In genomic region chr12:121296618-121297476, GRCh38 we compare ENCODE assay signal across 8 cellular contexts. TPM values are rescaled to one million over a fixed set of nuclear protein-coding genes. Genes with fewer than 3 reads are reported as not detected.
DNase-seq lines count a peak whose midpoint lies in the region; ATAC-seq and TF ChIP-seq lines count a peak whose summit lies in the region.

CAMKK2 (minus strand) TSS chr12:121296709; CDS start chr12:121274526, 22,183 bp downstream.

- peaks cover 4% of the 10 kb centered on the region for H3K27me3 Mint-ChIP-seq in activated T-helper 2 cell treated with anti-CD3 and anti-CD28 coated beads, Interferon-gamma antibody, Interleukin-2, Interleukin-4, amounts not matched to agents 10 μg/mL and 5 μg/mL and 100 μg/mL, durations not matched to agents 14 hours and 24 hours and 36 hours (ENCODE audit: low read depth)
- no peaks in the 10 kb centered on the region for H3K27me3 Mint-ChIP-seq in natural killer cell treated with Interleukin-12 subunit alpha and Interleukin-12 subunit beta and Interleukin-15 and Interleukin-18, amount 100 ng/mL, for 72 hours

- peak within 1 kb of the TSS; percentile 91 for H3K4me3 Mint-ChIP-seq in activated T-helper 2 cell treated with anti-CD3 and anti-CD28 coated beads, Interferon-gamma antibody, Interleukin-2, Interleukin-4, amounts not matched to agents 10 μg/mL and 5 μg/mL and 100 μg/mL, durations not matched to agents 14 hours and 24 hours and 36 hours (ENCODE audit: low read depth)
- H3K4me3 Mint-ChIP-seq in natural killer cell treated with Interleukin-12 subunit alpha and Interleukin-12 subunit beta and Interleukin-15 and Interleukin-18, amount 100 ng/mL, for 72 hours, result peak within 1 kb of the TSS; percentile 86

- peak; percentile 33 for TF ChIP-seq CTCF in DND-41 (IDR thresholded peaks at IDR 0.05; ENCODE audit: borderline replicate concordance, extremely low read depth, low read length, poor library complexity, severe bottlenecking)
- peak; percentile 36 for TF ChIP-seq CTCF in RWPE1 (conservative IDR thresholded peaks at IDR 0.05; ENCODE audit: low read depth)
- no peak for TF ChIP-seq CTCF in fibroblast of pulmonary artery (IDR thresholded peaks at IDR 0.05; ENCODE audit: low read length, missing control alignments)

- H3K9me3 Mint-ChIP-seq in activated T-helper 2 cell treated with anti-CD3 and anti-CD28 coated beads, Interferon-gamma antibody, Interleukin-2, Interleukin-4, amounts not matched to agents 10 μg/mL and 5 μg/mL and 100 μg/mL, durations not matched to agents 14 hours and 24 hours and 36 hours, result no peaks in the 10 kb centered on the region
- H3K9me3 Mint-ChIP-seq in natural killer cell treated with Interleukin-12 subunit alpha and Interleukin-12 subunit beta and Interleukin-15 and Interleukin-18, amount 100 ng/mL, for 72 hours, result no peaks in the 10 kb centered on the region

- intact Hi-C loops in activated T-helper 2 cell treated with anti-CD3 and anti-CD28 coated beads, Interferon-gamma antibody, Interleukin-2, Interleukin-4, amounts not matched to agents 10 μg/mL and 5 μg/mL and 100 μg/mL, durations not matched to agents 14 hours and 24 hours and 36 hours (cut with micrococcal nuclease), result no loop called here

- POLR2A ChIA-PET in RWPE1 (lab: Yijun Ruan, JAX; ENCODE audit: low non-redundant PET), result interaction anchor here (0.6 kb wide), 3 partner anchors 23 to 270 kb away, joined by 3 to 6 read pairs (median 3); partner anchors contain the start of gene RNF34

- H3K27ac Mint-ChIP-seq in activated T-helper 2 cell treated with anti-CD3 and anti-CD28 coated beads, Interferon-gamma antibody, Interleukin-2, Interleukin-4, amounts not matched to agents 10 μg/mL and 5 μg/mL and 100 μg/mL, durations not matched to agents 14 hours and 24 hours and 36 hours, result peak within 1 kb of the TSS; percentile 86
- peak within 1 kb of the TSS; percentile 59 to 73 for H3K27ac Mint-ChIP-seq in natural killer cell treated with Interleukin-12 subunit alpha and Interleukin-12 subunit beta and Interleukin-15 and Interleukin-18, amount 100 ng/mL, for 72 hours

- CTCF ChIA-PET in RWPE1 (lab: Yijun Ruan, JAX), result interaction anchor here (0.6 kb wide), 2 partner anchors 82 to 780 kb away, joined by 3 read pairs; no protein-coding TSS in a partner anchor

- H3K79me2 ChIP-seq in DND-41 (ENCODE audit: insufficient read depth, low read length), result peaks cover 36% of the 10 kb centered on the region

- no peaks in the 10 kb centered on the region for H3K27me3 ChIP-seq in DND-41 (ENCODE audit: insufficient read depth, low read length, poor library complexity)

- peaks cover 28% of the 10 kb centered on the region for H3K4me1 Mint-ChIP-seq in activated T-helper 2 cell treated with anti-CD3 and anti-CD28 coated beads, Interferon-gamma antibody, Interleukin-2, Interleukin-4, amounts not matched to agents 10 μg/mL and 5 μg/mL and 100 μg/mL, durations not matched to agents 14 hours and 24 hours and 36 hours (ENCODE audit: low read depth)
- H3K4me1 Mint-ChIP-seq in natural killer cell treated with Interleukin-12 subunit alpha and Interleukin-12 subunit beta and Interleukin-15 and Interleukin-18, amount 100 ng/mL, for 72 hours (ENCODE audit: low read depth in 2 of 2), result peaks cover 6 to 11% of the 10 kb centered on the region in 2 donors

- peak; percentile 82 for ATAC-seq in DND-41 (ENCODE audit: insufficient read depth, low read depth)
- peak; percentile 60 for ATAC-seq in GM21723 (IDR thresholded peaks at IDR 0.05; ENCODE audit: unreplicated experiment)
- ATAC-seq in natural killer cell treated with Interleukin-12 subunit alpha and Interleukin-12 subunit beta and Interleukin-15 and Interleukin-18, amount 100 ng/mL, for 72 hours, result peak; percentile 95 to 98

- peak within 1 kb of the TSS; percentile 84 for H3K9ac ChIP-seq in DND-41 (ENCODE audit: low read depth, low read length)

- H3K4me3 ChIP-seq in DND-41 (ENCODE audit: low read depth in 1 of 2, low read length in 2 of 2), result peak within 1 kb of the TSS; percentile 62 to 87
- peak within 1 kb of the TSS; percentile 79 for H3K4me3 ChIP-seq in fibroblast of pulmonary artery (replicated peaks; ENCODE audit: low read depth, low read length)

- H3K36me3 Mint-ChIP-seq in activated T-helper 2 cell treated with anti-CD3 and anti-CD28 coated beads, Interferon-gamma antibody, Interleukin-2, Interleukin-4, amounts not matched to agents 10 μg/mL and 5 μg/mL and 100 μg/mL, durations not matched to agents 14 hours and 24 hours and 36 hours (ENCODE audit: low read depth), result peaks cover 15% of the 10 kb centered on the region
- H3K36me3 Mint-ChIP-seq in natural killer cell treated with Interleukin-12 subunit alpha and Interleukin-12 subunit beta and Interleukin-15 and Interleukin-18, amount 100 ng/mL, for 72 hours, result no peaks in the 10 kb centered on the region

- H3K4me2 ChIP-seq in DND-41 (ENCODE audit: insufficient read depth, low read length), result peak within 1 kb of the TSS; percentile 100

- peaks cover 28% of the 10 kb centered on the region for H3K4me1 ChIP-seq in DND-41 (ENCODE audit: insufficient read depth, low read length)

- H3K9me3 ChIP-seq in DND-41 (ENCODE audit: insufficient read depth, low read length, severe bottlenecking), result no peaks in the 10 kb centered on the region
- no peaks in the 10 kb centered on the region for H3K9me3 ChIP-seq in KOPT-K1 (ENCODE audit: insufficient read depth, low read length, poor library complexity, severe bottlenecking)

- peaks cover 6% of the 10 kb centered on the region for H3K36me3 ChIP-seq in DND-41 (ENCODE audit: insufficient read depth, low read length)
- H3K36me3 ChIP-seq in KOPT-K1 (ENCODE audit: insufficient read depth, low read length), result peaks cover 25% of the 10 kb centered on the region

- H3K27ac ChIP-seq in DND-41 (ENCODE audit: low read length), result peak within 1 kb of the TSS; percentile 76
- peak within 1 kb of the TSS; percentile 85 for H3K27ac ChIP-seq in KOPT-K1 (ENCODE audit: low read depth, low read length, poor library complexity, severe bottlenecking)
- H3K27ac ChIP-seq in RWPE1, result peak within 1 kb of the TSS; percentile 79

- H4K20me1 ChIP-seq in DND-41 (ENCODE audit: insufficient read depth, low read length), result peaks cover 14% of the 10 kb centered on the region

- DNase-seq in DND-41, result peak; percentile 92
- peak; percentile 91 for DNase-seq in RWPE1 (ENCODE audit: low spot score)
- DNase-seq in activated T-helper 2 cell treated with anti-CD3 and anti-CD28 coated beads, Interferon-gamma antibody, Interleukin-2, Interleukin-4, amounts not matched to agents 10 μg/mL and 5 μg/mL and 100 μg/mL, durations not matched to agents 14 hours and 24 hours and 36 hours (ENCODE audit: low spot score), result peak; percentile 89
- peak; percentile 77 for DNase-seq in fibroblast of pulmonary artery (ENCODE audit: low read depth)
- DNase-seq in natural killer cell treated with Interleukin-12 subunit alpha and Interleukin-12 subunit beta and Interleukin-15 and Interleukin-18, amount 100 ng/mL, for 72 hours (ENCODE audit: low spot score), result peak; percentile 92
- peak; percentile 83 for DNase-seq in stimulated activated naive CD4-positive, alpha-beta T cell treated with Interleukin-2 at 50 U/mL for 16 hours (lab: John Stamatoyannopoulos, UW)

- peak within 1 kb of the TSS; percentile 92 for H2AFZ ChIP-seq in DND-41 (ENCODE audit: low read depth, low read length)

RNA-seq across cellular contexts. Expression of gene CAMKK2, which starts in this region (rescaled TPM):
- 33.3 and 35.2 TPM in 2 replicates for total RNA-seq in activated T-helper 2 cell treated with anti-CD3 and anti-CD28 coated beads, Interferon-gamma antibody, Interleukin-2, Interleukin-4, amounts not matched to agents 10 μg/mL and 5 μg/mL and 100 μg/mL, durations not matched to agents 14 hours and 24 hours and 36 hours
- 10 to 100 TPM; 24.7 to 48.4 TPM for total RNA-seq in natural killer cell treated with Interleukin-12 subunit alpha and Interleukin-12 subunit beta and Interleukin-15 and Interleukin-18, amount 100 ng/mL, for 72 hours

Comparison
In these comparisons a context has a peak if more than half of its experiments do, and no peak if none do; other contexts are left out.
1. Peak in every context shown above with its lines: DNase-seq, ATAC-seq, H3K4me3 ChIP-seq and H3K27ac ChIP-seq.